ENCODE assay signal across 9 cellular contexts in genomic region chr6:160733045-160733646, GRCh38. TPM values are rescaled to one million over a fixed set of nuclear protein-coding genes. Genes with fewer than 3 reads are reported as not detected.
DNase-seq lines count a peak whose midpoint lies in the region; ATAC-seq and TF ChIP-seq lines count a peak whose summit lies in the region.
"Had no signal": no experiment of that assay in that cellular context is flagged by ENCODE, and none has a peak within 500 bp of the region (broad histone marks: within the 10 kb centered on the region; RNA-seq: fewer than 3 reads in every experiment).

No MANE protein-coding gene starts in this region.

- H3K4me2 ChIP-seq in OCI-LY1 (ENCODE audit: low read length) = no peak overlapping the region

- H2AFZ ChIP-seq in OCI-LY1 (ENCODE audit: low read length) = no peak overlapping the region

- H3K79me2 ChIP-seq in OCI-LY1 (ENCODE audit: insufficient read depth, low read length) = no peaks in the 10 kb centered on the region

- WGBS in liver = 59% methylated on average over 8 of the region's 8 CpGs
- 26 to 42% methylated on average over 6 to 8 of the region's 8 CpGs for WGBS in thyroid gland, 2 donors

- TF ChIP-seq RAD21 in liver (IDR thresholded peaks at IDR 0.05) = peak; percentile 62

- ATAC-seq in GM21381 (IDR thresholded peaks at IDR 0.05; ENCODE audit: unreplicated experiment) (peak; percentile 84), HG03469 (IDR thresholded peaks at IDR 0.05; ENCODE audit: unreplicated experiment) (peak; percentile 61)

- no peaks in the 10 kb centered on the region for H3F3A ChIP-seq in OCI-LY1 (ENCODE audit: insufficient read depth, low read length)

- no peak overlapping the region for H3K9ac ChIP-seq in OCI-LY1 (ENCODE audit: low read length)
- H3K9ac ChIP-seq in liver (ENCODE audit: low read depth in 1 of 2, low read length in 2 of 2) = no peak overlapping the region

- H3K27ac ChIP-seq in OCI-LY1 (ENCODE audit: low read depth, low read length, poor library complexity, severe bottlenecking) (no peak overlapping the region), liver (ENCODE audit: low read depth in 1 of 2, low read length in 2 of 2) (no peak overlapping the region), thyroid gland (no peak overlapping the region)

- H4K20me1 ChIP-seq in OCI-LY1 (ENCODE audit: insufficient read depth, low read length) = no peaks in the 10 kb centered on the region

- TF ChIP-seq POLR2A in thyroid gland (IDR thresholded peaks at IDR 0.05) = no peak

- DNase-seq in SKM-1 treated with dmso at 0.1 percent for 144 hours (lab: John Stamatoyannopoulos, UW; ENCODE audit: unreplicated experiment) (peak; percentile 30), SKM-1 (lab: John Stamatoyannopoulos, UW; ENCODE audit: unreplicated experiment) (no peak), cerebellar cortex (ENCODE audit: low spot score) (peak; percentile 36), thyroid gland (peak; percentile 10 to 25)

- no peaks in the 10 kb centered on the region for H3K27me3 ChIP-seq in OCI-LY1 (ENCODE audit: insufficient read depth, low read length)
- no peaks in the 10 kb centered on the region for H3K27me3 ChIP-seq in liver (ENCODE audit: control insufficient read depth in 4 of 4, insufficient read depth in 4 of 4, low read length in 3 of 4)
- H3K27me3 ChIP-seq in thyroid gland = no peaks in the 10 kb centered on the region

- peak; percentile 77 for TF ChIP-seq CTCF in OCI-LY1 (IDR thresholded peaks at IDR 0.05; ENCODE audit: low read length)
- TF ChIP-seq CTCF in liver (IDR thresholded peaks at IDR 0.05; ENCODE audit: low read depth, low read length, missing input control) = peak; percentile 48
- peak in 4 of 6 experiments; percentile 18 to 56 (median 42) for TF ChIP-seq CTCF in thyroid gland (IDR thresholded peaks at IDR 0.05)

- intact Hi-C loops in thyroid gland (cut with DNase I) = loop anchor here (10.0 kb wide), 1 partner anchor 642 kb away; no protein-coding TSS in a partner anchor

- H3K9me3 ChIP-seq in OCI-LY1 (ENCODE audit: low read length) = no peaks in the 10 kb centered on the region
- H3K9me3 ChIP-seq in liver (ENCODE audit: control insufficient read depth in 4 of 4, low read length in 3 of 4) = no peaks in the 10 kb centered on the region
- H3K9me3 ChIP-seq in thyroid gland = no peaks in the 10 kb centered on the region

- H3K4me3 ChIP-seq in OCI-LY1 (ENCODE audit: low read depth, low read length, poor library complexity, severe bottlenecking) (no peak overlapping the region), liver (ENCODE audit: low read depth in 1 of 3, low read length in 3 of 3) (no peak overlapping the region), thyroid gland (replicated peaks in 1 of 3) (no peak overlapping the region)

- no peaks in the 10 kb centered on the region for H3K9me2 ChIP-seq in OCI-LY1 (ENCODE audit: low read depth, low read length)

- H3K36me3 ChIP-seq in OCI-LY1 (ENCODE audit: insufficient read depth, low read length) (no peaks in the 10 kb centered on the region), liver (ENCODE audit: control insufficient read depth in 4 of 4, insufficient read depth in 3 of 4, low read depth in 1 of 4, low read length in 3 of 4) (peaks cover 7 to 90% (median 74%) of the 10 kb centered on the region in 4 donors), thyroid gland (no peaks in the 10 kb centered on the region)

- no peaks in the 10 kb centered on the region for H3K4me1 ChIP-seq in OCI-LY1 (ENCODE audit: insufficient read depth, low read length, severe bottlenecking)
- no peaks in the 10 kb centered on the region for H3K4me1 ChIP-seq in liver (ENCODE audit: control insufficient read depth in 4 of 4, insufficient read depth in 4 of 4, low read length in 3 of 4)
- H3K4me1 ChIP-seq in thyroid gland = no peaks in the 10 kb centered on the region

TF ChIP-seq in liver, 16 proteins besides CTCF, POLR2A, EP300 and RAD21:
- TF ChIP-seq YY1 (IDR thresholded peaks at IDR 0.05) = no peak
- TF ChIP-seq GABPA (IDR thresholded peaks at IDR 0.05 in 1 of 2, conservative IDR thresholded peaks at IDR 0.05 in 1 of 2) = no peak
- TF ChIP-seq RXRA (IDR thresholded peaks at IDR 0.05) = no peak
- TF ChIP-seq TAF1 (conservative IDR thresholded peaks at IDR 0.05) = no peak
- TF ChIP-seq EGR1 (IDR thresholded peaks at IDR 0.05; ENCODE audit: low read depth in 2 of 2) = no peak
- no peak for TF ChIP-seq ATF3 (IDR thresholded peaks at IDR 0.05)
- no peak for TF ChIP-seq FOXA1 (IDR thresholded peaks at IDR 0.05)
- no peak for TF ChIP-seq NR2F2 (IDR thresholded peaks at IDR 0.05)
- no peak for TF ChIP-seq REST (IDR thresholded peaks at IDR 0.05)
- no peak for TF ChIP-seq HNF4A (conservative IDR thresholded peaks at IDR 0.05)
- TF ChIP-seq SP1 (IDR thresholded peaks at IDR 0.05) = no peak
- TF ChIP-seq, protein P1, sequence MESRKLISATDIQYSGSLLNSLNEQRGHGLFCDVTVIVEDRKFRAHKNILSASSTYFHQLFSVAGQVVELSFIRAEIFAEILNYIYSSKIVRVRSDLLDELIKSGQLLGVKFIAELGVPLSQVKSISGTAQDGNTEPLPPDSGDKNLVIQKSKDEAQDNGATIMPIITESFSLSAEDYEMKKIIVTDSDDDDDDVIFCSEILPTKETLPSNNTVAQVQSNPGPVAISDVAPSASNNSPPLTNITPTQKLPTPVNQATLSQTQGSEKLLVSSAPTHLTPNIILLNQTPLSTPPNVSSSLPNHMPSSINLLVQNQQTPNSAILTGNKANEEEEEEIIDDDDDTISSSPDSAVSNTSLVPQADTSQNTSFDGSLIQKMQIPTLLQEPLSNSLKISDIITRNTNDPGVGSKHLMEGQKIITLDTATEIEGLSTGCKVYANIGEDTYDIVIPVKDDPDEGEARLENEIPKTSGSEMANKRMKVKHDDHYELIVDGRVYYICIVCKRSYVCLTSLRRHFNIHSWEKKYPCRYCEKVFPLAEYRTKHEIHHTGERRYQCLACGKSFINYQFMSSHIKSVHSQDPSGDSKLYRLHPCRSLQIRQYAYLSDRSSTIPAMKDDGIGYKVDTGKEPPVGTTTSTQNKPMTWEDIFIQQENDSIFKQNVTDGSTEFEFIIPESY (IDR thresholded peaks at IDR 0.05) = no peak
- TF ChIP-seq HNF4G (IDR thresholded peaks at IDR 0.05) = no peak
TF ChIP-seq in liver: peak in this region for 0.

RNA-seq across cellular contexts. Expression of gene PLG, which starts 31.1 kb away (rescaled TPM):
- total RNA-seq in liver (1,000 to 10,000 TPM in 1 of 2 donors, 100 to 1,000 TPM in 1; 880 to 1,208 TPM), thyroid gland (not detected)
- polyA plus RNA-seq in liver = 1,000 to 10,000 TPM; 1,307 to 1,797 TPM
- total RNA-seq: glomerular endothelial cell had no signal

Comparison
In these comparisons a context has a peak if more than half of its experiments do, and no peak if none do; other contexts are left out.
1. RNA of gene PLG, which starts 31.1 kb away (total RNA-seq): 880 to 1,208 TPM in liver; not detected in thyroid gland; every median in the first group is over 100 times any median in the second.
2. Peak in every context shown above with its lines, with median percentiles within 50 percentile points of each other: CTCF ChIP-seq.